Comparison of ENCODE assay signal across 25 cellular contexts in genomic region chr6:36722365-36722764, GRCh38. TPM values are rescaled to one million over a fixed set of nuclear protein-coding genes. Genes with fewer than 3 reads are reported as not detected.
"Had no signal": no experiment of that assay in that cellular context is flagged by ENCODE, and none has a peak within 500 bp of the region (broad histone marks: within the 10 kb centered on the region; RNA-seq: fewer than 3 reads in every experiment).

No MANE protein-coding gene starts in this region.

- H3K4me1 ChIP-seq: Peyer's patch had no signal

- H3K4me3 ChIP-seq: cardiac muscle cell, K562, Peyer's patch had no signal

- H3K27ac ChIP-seq: brain microvascular endothelial cell, cardiac muscle cell, Peyer's patch had no signal

- H3K27me3 Mint-ChIP-seq: activated naive CD4-positive, alpha-beta T cell treated with anti-CD3 and anti-CD28 coated beads, Interleukin-2, amount 50 U/mL, for 24 hours; activated naive CD8-positive, alpha-beta T cell treated with anti-CD3 and anti-CD28 coated beads, Interleukin-2, amount 50 U/mL, for 24 hours had no signal

- ATAC-seq: activated CD4-positive, CD25-positive, alpha-beta regulatory T cell treated with anti-CD3 and anti-CD28 coated beads, Interleukin-2, amount 50 U/mL, for 24 hours; activated CD8-positive, alpha-beta T cell treated with anti-CD3 and anti-CD28 coated beads, Interleukin-2, amount 10 ng/mL, durations not matched to agents 7 days and 5 days; activated naive CD8-positive, alpha-beta T cell treated with anti-CD3 and anti-CD28 coated beads, Interleukin-2, amount 50 U/mL, for 24 hours; K562 had no signal

- H3K4me3 Mint-ChIP-seq: activated CD8-positive, alpha-beta T cell treated with anti-CD3 and anti-CD28 coated beads, Interleukin-2, amount 10 ng/mL, durations not matched to agents 7 days and 5 days; activated naive CD4-positive, alpha-beta T cell treated with anti-CD3 and anti-CD28 coated beads, Interleukin-2, amount 50 U/mL, for 24 hours; activated naive CD8-positive, alpha-beta T cell treated with anti-CD3 and anti-CD28 coated beads, Interleukin-2, amount 50 U/mL, for 24 hours; activated T-helper 1 cell treated with anti-CD3 and anti-CD28 coated beads, Interleukin-12 subunit alpha, Interleukin-12 subunit beta, Interleukin-2, Interleukin-4 antibody, amounts not matched to agents 30 ng/mL and 10 ng/mL and 1 ng/mL, durations not matched to agents 14 hours and 24 hours and 36 hours; T-helper 1 cell treated with Interleukin-12 subunit alpha and Interleukin-12 subunit beta and Interleukin-4 antibody, amounts not matched to agents 30 μg/mL and 1 μg/mL, for 36 hours had no signal

- H3K4me1 Mint-ChIP-seq: activated naive CD4-positive, alpha-beta T cell treated with anti-CD3 and anti-CD28 coated beads, Interleukin-2, amount 50 U/mL, for 24 hours had no signal

- H3K9me3 ChIP-seq: Peyer's patch had no signal

- H3K9me3 Mint-ChIP-seq: activated naive CD4-positive, alpha-beta T cell treated with anti-CD3 and anti-CD28 coated beads, Interleukin-2, amount 50 U/mL, for 24 hours; activated naive CD8-positive, alpha-beta T cell treated with anti-CD3 and anti-CD28 coated beads, Interleukin-2, amount 50 U/mL, for 24 hours; activated T-helper 1 cell treated with anti-CD3 and anti-CD28 coated beads, Interleukin-12 subunit alpha, Interleukin-12 subunit beta, Interleukin-2, Interleukin-4 antibody, amounts not matched to agents 30 ng/mL and 10 ng/mL and 1 ng/mL, durations not matched to agents 14 hours and 24 hours and 36 hours; T-helper 1 cell treated with Interleukin-12 subunit alpha and Interleukin-12 subunit beta and Interleukin-4 antibody, amounts not matched to agents 30 μg/mL and 1 μg/mL, for 36 hours had no signal

- H3K27ac Mint-ChIP-seq: activated CD8-positive, alpha-beta T cell treated with anti-CD3 and anti-CD28 coated beads, Interleukin-2, amount 10 ng/mL, durations not matched to agents 7 days and 5 days; activated naive CD4-positive, alpha-beta T cell treated with anti-CD3 and anti-CD28 coated beads, Interleukin-2, amount 50 U/mL, for 24 hours; activated naive CD8-positive, alpha-beta T cell treated with anti-CD3 and anti-CD28 coated beads, Interleukin-2, amount 50 U/mL, for 24 hours; activated T-helper 1 cell treated with anti-CD3 and anti-CD28 coated beads, Interleukin-12 subunit alpha, Interleukin-12 subunit beta, Interleukin-2, Interleukin-4 antibody, amounts not matched to agents 30 ng/mL and 10 ng/mL and 1 ng/mL, durations not matched to agents 14 hours and 24 hours and 36 hours; T-helper 1 cell treated with Interleukin-12 subunit alpha and Interleukin-12 subunit beta and Interleukin-4 antibody, amounts not matched to agents 30 μg/mL and 1 μg/mL, for 36 hours had no signal

- H3K36me3 Mint-ChIP-seq: activated naive CD4-positive, alpha-beta T cell treated with anti-CD3 and anti-CD28 coated beads, Interleukin-2, amount 50 U/mL, for 24 hours had no signal

- H3K27me3 ChIP-seq: brain microvascular endothelial cell, cardiac muscle cell, Peyer's patch had no signal

- DNase-seq: activated CD4-positive, alpha-beta T cell treated with anti-CD3 and anti-CD28 coated beads for 4 hours; activated CD8-positive, alpha-beta memory T cell treated with anti-CD3 and anti-CD28 coated beads, Interleukin-2, amount 50 U/mL, for 48 hours; activated CD8-positive, alpha-beta T cell treated with anti-CD3 and anti-CD28 coated beads, Interleukin-2, amount 10 ng/mL, durations not matched to agents 7 days and 5 days; activated effector memory CD4-positive, alpha-beta T cell treated with Interleukin-2 at 50 U/mL for 16 hours; activated naive CD4-positive, alpha-beta T cell; activated naive CD8-positive, alpha-beta T cell treated with anti-CD3 and anti-CD28 coated beads, Interleukin-2, amount 50 U/mL, for 24 hours; activated T-cell treated with anti-CD3 and anti-CD28 coated beads, Interleukin-2, amount 50 U/mL, for 1 hour; amygdala; brain microvascular endothelial cell; Karpas-422; MM.1S; NCI-H1436 treated with DMSO at 0.1 percent for 48 hours; NCI-H187; NCI-H2081; NCI-H446; NCI-H524; Peyer's patch; SHP77 had no signal

- H3K36me3 ChIP-seq: brain microvascular endothelial cell, cardiac muscle cell, Peyer's patch had no signal

RNA-seq across cellular contexts. Expression of gene RAB44, which starts 24.7 kb away (rescaled TPM):
- total RNA-seq: activated CD8-positive, alpha-beta T cell treated with anti-CD3 and anti-CD28 coated beads, Interleukin-2, amount 10 ng/mL, durations not matched to agents 7 days and 5 days; cardiac muscle cell; K562; SK-MEL-5 had no signal
- polyA plus RNA-seq: cardiac muscle cell, K562 had no signal
